ENCODE assay signal across 1 cellular context in genomic region chr6:85459224-85459901, GRCh38.
A peak's percentile ranks its signal among the peaks of the same experiment; 100 is the strongest.
TF ChIP-seq lines count a peak whose summit lies in the region.

No MANE protein-coding gene starts in this region.

TF ChIP-seq in SK-N-SH, 30 proteins besides CTCF, POLR2A, EP300 and RAD21 (continued from another document):
- TF ChIP-seq PBX3 (IDR thresholded peaks at IDR 0.05) (peak; percentile 93), EZH2phosphoT487 (IDR thresholded peaks at IDR 0.05; ENCODE audit: borderline replicate concordance, low read depth) (no peak), GABPA (IDR thresholded peaks at IDR 0.05; ENCODE audit: low read depth) (no peak), NFIC (IDR thresholded peaks at IDR 0.05; ENCODE audit: borderline replicate concordance) (peak; percentile 89), FOSL2 (IDR thresholded peaks at IDR 0.05; ENCODE audit: borderline replicate concordance, low read depth) (peak; percentile 68; the same call in 1 of the 2 replicates), JUND (IDR thresholded peaks at IDR 0.05) (peak; percentile 92), FOXM1 (IDR thresholded peaks at IDR 0.05; ENCODE audit: low read depth) (peak; percentile 76), RFX5 (IDR thresholded peaks at IDR 0.05; ENCODE audit: low read length) (no peak), TCF12 (IDR thresholded peaks at IDR 0.05) (peak; percentile 93), NRF1 (IDR thresholded peaks at IDR 0.05; ENCODE audit: low read depth, low read length) (no peak), CHD2 (IDR thresholded peaks at IDR 0.05; ENCODE audit: low read length, partially characterized antibody) (no peak), SMC3 (IDR thresholded peaks at IDR 0.05; ENCODE audit: low read depth, low read length) (no peak), MXI1 (IDR thresholded peaks at IDR 0.05; ENCODE audit: low read depth, low read length) (no peak), ZBTB33 (IDR thresholded peaks at IDR 0.05; ENCODE audit: borderline replicate concordance, low read depth) (peak; percentile 60; the same call in 1 of the 2 replicates), ELF1 (IDR thresholded peaks at IDR 0.05) (no peak; the same call in 1 of the 2 replicates), POLR2AphosphoS5 (IDR thresholded peaks at IDR 0.05; ENCODE audit: low read depth, low read length) (no peak; the same call in none of the 2 replicates), YY1 (IDR thresholded peaks at IDR 0.05; ENCODE audit: low read depth) (no peak; the same call in 1 of the 2 replicates), FOXJ3 (CRISPR knock-in tag; IDR thresholded peaks at IDR 0.05) (no peak), TAF1 (IDR thresholded peaks at IDR 0.05; ENCODE audit: borderline replicate concordance, low read depth, low read length) (0 out of 2 replicates have a peak, but pooled peaks have one; percentile 14), MEF2A (IDR thresholded peaks at IDR 0.05; ENCODE audit: borderline replicate concordance, low read depth) (0 out of 2 replicates have a peak, but pooled peaks have one; percentile 59), RCOR1 (IDR thresholded peaks at IDR 0.05; ENCODE audit: low read length) (no peak), TEAD4 (IDR thresholded peaks at IDR 0.05; ENCODE audit: borderline replicate concordance, insufficient read depth) (peak; percentile 91), USF2 (IDR thresholded peaks at IDR 0.05; ENCODE audit: borderline replicate concordance, low read depth, low read length) (no peak), RXRA (IDR thresholded peaks at IDR 0.05; ENCODE audit: borderline replicate concordance, low read depth) (peak; percentile 75)
- TF ChIP-seq, protein P1, sequence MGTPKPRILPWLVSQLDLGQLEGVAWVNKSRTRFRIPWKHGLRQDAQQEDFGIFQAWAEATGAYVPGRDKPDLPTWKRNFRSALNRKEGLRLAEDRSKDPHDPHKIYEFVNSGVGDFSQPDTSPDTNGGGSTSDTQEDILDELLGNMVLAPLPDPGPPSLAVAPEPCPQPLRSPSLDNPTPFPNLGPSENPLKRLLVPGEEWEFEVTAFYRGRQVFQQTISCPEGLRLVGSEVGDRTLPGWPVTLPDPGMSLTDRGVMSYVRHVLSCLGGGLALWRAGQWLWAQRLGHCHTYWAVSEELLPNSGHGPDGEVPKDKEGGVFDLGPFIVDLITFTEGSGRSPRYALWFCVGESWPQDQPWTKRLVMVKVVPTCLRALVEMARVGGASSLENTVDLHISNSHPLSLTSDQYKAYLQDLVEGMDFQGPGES (IDR thresholded peaks at IDR 0.05; ENCODE audit: low read depth, low read length) = no peak
- TF ChIP-seq, protein P2, sequence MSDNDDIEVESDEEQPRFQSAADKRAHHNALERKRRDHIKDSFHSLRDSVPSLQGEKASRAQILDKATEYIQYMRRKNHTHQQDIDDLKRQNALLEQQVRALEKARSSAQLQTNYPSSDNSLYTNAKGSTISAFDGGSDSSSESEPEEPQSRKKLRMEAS (IDR thresholded peaks at IDR 0.05; ENCODE audit: low read depth) = no peak
- TF ChIP-seq, protein P3, sequence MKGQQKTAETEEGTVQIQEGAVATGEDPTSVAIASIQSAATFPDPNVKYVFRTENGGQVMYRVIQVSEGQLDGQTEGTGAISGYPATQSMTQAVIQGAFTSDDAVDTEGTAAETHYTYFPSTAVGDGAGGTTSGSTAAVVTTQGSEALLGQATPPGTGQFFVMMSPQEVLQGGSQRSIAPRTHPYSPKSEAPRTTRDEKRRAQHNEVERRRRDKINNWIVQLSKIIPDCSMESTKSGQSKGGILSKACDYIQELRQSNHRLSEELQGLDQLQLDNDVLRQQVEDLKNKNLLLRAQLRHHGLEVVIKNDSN (IDR thresholded peaks at IDR 0.05; ENCODE audit: borderline replicate concordance, low read depth) = no peak
